Comparison of ENCODE assay signal across 1 cellular context in genomic region chr1:206498685-206499084, GRCh38.
TF ChIP-seq lines count a peak whose summit lies in the region.

No MANE protein-coding gene starts in this region.

TF ChIP-seq in HepG2, 621 proteins besides CTCF, POLR2A, EP300 and RAD21 (continued from another document):
- no peak for TF ChIP-seq IRX3 (CRISPR knock-in tag; IDR thresholded peaks at IDR 0.05; ENCODE audit: borderline replicate concordance, low read depth)
